In genomic region chr4:6716018-6716911, GRCh38 we compare ENCODE assay signal across 8 cellular contexts. TPM values are rescaled to one million over a fixed set of nuclear protein-coding genes. Genes with fewer than 3 reads are reported as not detected.
DNase-seq lines count a peak whose midpoint lies in the region; ATAC-seq, FAIRE-seq and TF ChIP-seq lines count a peak whose summit lies in the region.

Gene BLOC1S4 (plus strand): TSS chr4:6716174. CDS start chr4:6716210, 36 bp downstream.

- peak within 1 kb of the TSS; percentile 77 for H3K4me3 ChIP-seq in Jurkat, Clone E6-1 (ENCODE audit: low read length)
- peak within 1 kb of the TSS; percentile 70 to 88 (median 80) for H3K4me3 ChIP-seq in fibroblast of lung (replicated peaks in 1 of 4; ENCODE audit: control extremely low read depth in 1 of 4, insufficient read depth in 1 of 4, low read depth in 3 of 4, low read length in 4 of 4)

- peak; percentile 92 for DNase-seq in DMS53 treated with DMSO at 0.1 percent for 48 hours (lab: John Stamatoyannopoulos, UW; ENCODE audit: unreplicated experiment)
- peak; percentile 94 for DNase-seq in Jurkat, Clone E6-1 (ENCODE audit: low read depth, low spot score)
- peak; percentile 80 for DNase-seq in RCC 7860 (ENCODE audit: low spot score)
- DNase-seq in activated T-helper 1 cell treated with anti-CD3 and anti-CD28 coated beads, Interleukin-12 subunit alpha, Interleukin-12 subunit beta, Interleukin-2, Interleukin-4 antibody, amounts not matched to agents 30 ng/mL and 10 ng/mL and 1 ng/mL, durations not matched to agents 14 hours and 24 hours and 36 hours (ENCODE audit: low spot score), result peak; percentile 87
- peak; percentile 91 to 93 for DNase-seq in fibroblast of lung (ENCODE audit: low read depth in 2 of 2)
- peak; percentile 85 to 95 (median 90) for DNase-seq in naive thymus-derived CD8-positive, alpha-beta T cell
- DNase-seq in stimulated activated naive B cell treated with anti-CD40 and anti-IgM and Interleukin-4, amounts not matched to agents 10 μg/mL and 1 μg/mL and 100 μg/mL, for 72 hours, result peak; percentile 82

- H3K79me2 ChIP-seq in fibroblast of lung (ENCODE audit: control insufficient read depth, insufficient read depth, low read length), result peaks cover 17% of the 10 kb centered on the region

- POLR2A ChIA-PET in naive thymus-derived CD8-positive, alpha-beta T cell (lab: Charles Lee), result interaction anchor here (0.7 to 17.4 kb wide), 30 partner anchors 9 to 354 kb away, joined by 3 to 437 read pairs (median 10); partner anchors contain the start of genes GRPEL1, KIAA0232, MRFAP1 and S100P

- peak; percentile 42 for FAIRE-seq in RCC 7860 (lab: Jason Lieb, UNC)

- peak within 1 kb of the TSS; percentile 87 for H3K4me2 ChIP-seq in fibroblast of lung (ENCODE audit: extremely low read depth, insufficient read depth, low read length)

- no peaks in the 10 kb centered on the region for H3K9me3 ChIP-seq in fibroblast of lung (ENCODE audit: control insufficient read depth, insufficient read depth, low read depth, low read length)

- H3K36me3 ChIP-seq in fibroblast of lung (ENCODE audit: control insufficient read depth, insufficient read depth, low read length), result no peaks in the 10 kb centered on the region

- peak within 1 kb of the TSS; percentile 88 for H3K27ac Mint-ChIP-seq in activated T-helper 1 cell treated with anti-CD3 and anti-CD28 coated beads, Interleukin-12 subunit alpha, Interleukin-12 subunit beta, Interleukin-2, Interleukin-4 antibody, amounts not matched to agents 30 ng/mL and 10 ng/mL and 1 ng/mL, durations not matched to agents 14 hours and 24 hours and 36 hours
- H3K27ac Mint-ChIP-seq in naive thymus-derived CD8-positive, alpha-beta T cell, result peak within 1 kb of the TSS; percentile 92 to 99 (median 97)
- peak within 1 kb of the TSS; percentile 97 for H3K27ac Mint-ChIP-seq in stimulated activated naive B cell treated with anti-CD40 and anti-IgM and Interleukin-4, amounts not matched to agents 10 μg/mL and 1 μg/mL and 100 μg/mL, for 72 hours

- intact Hi-C loops in activated T-helper 1 cell treated with anti-CD3 and anti-CD28 coated beads, Interleukin-12 subunit alpha, Interleukin-12 subunit beta, Interleukin-2, Interleukin-4 antibody, amounts not matched to agents 30 ng/mL and 10 ng/mL and 1 ng/mL, durations not matched to agents 14 hours and 24 hours and 36 hours (cut with micrococcal nuclease), result loop anchor here (1.0 kb wide), 6 partner anchors 42 to 354 kb away; partner anchors contain the start of genes MRFAP1 and TBC1D14

- H3K27me3 Mint-ChIP-seq in activated T-helper 1 cell treated with anti-CD3 and anti-CD28 coated beads, Interleukin-12 subunit alpha, Interleukin-12 subunit beta, Interleukin-2, Interleukin-4 antibody, amounts not matched to agents 30 ng/mL and 10 ng/mL and 1 ng/mL, durations not matched to agents 14 hours and 24 hours and 36 hours (ENCODE audit: insufficient read depth), result peaks cover 8% of the 10 kb centered on the region
- peaks cover 0 to 2% (median 0%) of the 10 kb centered on the region in 5 donors for H3K27me3 Mint-ChIP-seq in naive thymus-derived CD8-positive, alpha-beta T cell
- no peaks in the 10 kb centered on the region for H3K27me3 Mint-ChIP-seq in stimulated activated naive B cell treated with anti-CD40 and anti-IgM and Interleukin-4, amounts not matched to agents 10 μg/mL and 1 μg/mL and 100 μg/mL, for 72 hours

- peak in 1 of 2 donors; percentile 5 for TF ChIP-seq CTCF in fibroblast of lung (conservative IDR thresholded peaks at IDR 0.05 in 1 of 2, IDR thresholded peaks at IDR 0.05 in 1 of 2; ENCODE audit: low read depth in 1 of 2, low read length in 2 of 2)

- H3K27me3 ChIP-seq in fibroblast of lung (ENCODE audit: control insufficient read depth, insufficient read depth, low read length), result no peaks in the 10 kb centered on the region

- H2AFZ ChIP-seq in fibroblast of lung (ENCODE audit: low read length), result peak within 1 kb of the TSS; percentile 93

- H3K9ac ChIP-seq in fibroblast of lung (ENCODE audit: insufficient read depth, low read length), result peak within 1 kb of the TSS; percentile 77

- peak; percentile 72 for ATAC-seq in GM21619 (IDR thresholded peaks at IDR 0.05; ENCODE audit: unreplicated experiment)
- peak; percentile 86 to 89 for ATAC-seq in naive thymus-derived CD8-positive, alpha-beta T cell
- ATAC-seq in stimulated activated naive B cell treated with anti-CD40 and anti-IgM and Interleukin-4, amounts not matched to agents 10 μg/mL and 1 μg/mL and 100 μg/mL, for 72 hours (replicated peaks), result peak; percentile 80 to 89

- H3K9me3 Mint-ChIP-seq in activated T-helper 1 cell treated with anti-CD3 and anti-CD28 coated beads, Interleukin-12 subunit alpha, Interleukin-12 subunit beta, Interleukin-2, Interleukin-4 antibody, amounts not matched to agents 30 ng/mL and 10 ng/mL and 1 ng/mL, durations not matched to agents 14 hours and 24 hours and 36 hours, result no peaks in the 10 kb centered on the region
- no peaks in the 10 kb centered on the region for H3K9me3 Mint-ChIP-seq in naive thymus-derived CD8-positive, alpha-beta T cell
- H3K9me3 Mint-ChIP-seq in stimulated activated naive B cell treated with anti-CD40 and anti-IgM and Interleukin-4, amounts not matched to agents 10 μg/mL and 1 μg/mL and 100 μg/mL, for 72 hours, result peaks cover under 1 to 1% of the 10 kb centered on the region in 2 donors

- H3K36me3 Mint-ChIP-seq in activated T-helper 1 cell treated with anti-CD3 and anti-CD28 coated beads, Interleukin-12 subunit alpha, Interleukin-12 subunit beta, Interleukin-2, Interleukin-4 antibody, amounts not matched to agents 30 ng/mL and 10 ng/mL and 1 ng/mL, durations not matched to agents 14 hours and 24 hours and 36 hours (ENCODE audit: low read depth), result peaks cover 14% of the 10 kb centered on the region
- peaks cover 0 to 10% (median 0%) of the 10 kb centered on the region in 3 donors for H3K36me3 Mint-ChIP-seq in naive thymus-derived CD8-positive, alpha-beta T cell
- peaks cover 7 to 10% of the 10 kb centered on the region in 2 donors for H3K36me3 Mint-ChIP-seq in stimulated activated naive B cell treated with anti-CD40 and anti-IgM and Interleukin-4, amounts not matched to agents 10 μg/mL and 1 μg/mL and 100 μg/mL, for 72 hours

- H3K4me1 ChIP-seq in fibroblast of lung (ENCODE audit: control insufficient read depth, extremely low read depth, insufficient read depth, low read length), result no peaks in the 10 kb centered on the region

- H3K27ac ChIP-seq in fibroblast of lung (ENCODE audit: insufficient read depth, low read length), result peak within 1 kb of the TSS; percentile 81

- H3K4me3 Mint-ChIP-seq in activated T-helper 1 cell treated with anti-CD3 and anti-CD28 coated beads, Interleukin-12 subunit alpha, Interleukin-12 subunit beta, Interleukin-2, Interleukin-4 antibody, amounts not matched to agents 30 ng/mL and 10 ng/mL and 1 ng/mL, durations not matched to agents 14 hours and 24 hours and 36 hours, result peak within 1 kb of the TSS; percentile 93
- peak within 1 kb of the TSS; percentile 84 to 98 (median 94) for H3K4me3 Mint-ChIP-seq in naive thymus-derived CD8-positive, alpha-beta T cell
- H3K4me3 Mint-ChIP-seq in stimulated activated naive B cell treated with anti-CD40 and anti-IgM and Interleukin-4, amounts not matched to agents 10 μg/mL and 1 μg/mL and 100 μg/mL, for 72 hours, result peak within 1 kb of the TSS; percentile 92 to 98

- no peaks in the 10 kb centered on the region for H4K20me1 ChIP-seq in fibroblast of lung (ENCODE audit: control insufficient read depth, extremely low read depth, insufficient read depth, low read length)

- H3K4me1 Mint-ChIP-seq in activated T-helper 1 cell treated with anti-CD3 and anti-CD28 coated beads, Interleukin-12 subunit alpha, Interleukin-12 subunit beta, Interleukin-2, Interleukin-4 antibody, amounts not matched to agents 30 ng/mL and 10 ng/mL and 1 ng/mL, durations not matched to agents 14 hours and 24 hours and 36 hours (ENCODE audit: low read depth), result peaks cover 27% of the 10 kb centered on the region
- peaks cover 15 to 45% (median 35%) of the 10 kb centered on the region in 4 donors for H3K4me1 Mint-ChIP-seq in naive thymus-derived CD8-positive, alpha-beta T cell
- peaks cover 13 to 35% of the 10 kb centered on the region in 2 donors for H3K4me1 Mint-ChIP-seq in stimulated activated naive B cell treated with anti-CD40 and anti-IgM and Interleukin-4, amounts not matched to agents 10 μg/mL and 1 μg/mL and 100 μg/mL, for 72 hours

RNA-seq across cellular contexts. Expression of gene BLOC1S4, which starts in this region (rescaled TPM):
- polyA plus RNA-seq in Jurkat, Clone E6-1 (2012; ENCODE audit: insufficient read depth, insufficient read length), result 10.1 TPM
- 21.5 and 23.6 TPM in 2 replicates for total RNA-seq in activated T-helper 1 cell treated with anti-CD3 and anti-CD28 coated beads, Interleukin-12 subunit alpha, Interleukin-12 subunit beta, Interleukin-2, Interleukin-4 antibody, amounts not matched to agents 30 ng/mL and 10 ng/mL and 1 ng/mL, durations not matched to agents 14 hours and 24 hours and 36 hours
- total RNA-seq in fibroblast of lung, result 10.8 and 12.2 TPM in 2 replicates
- 12.3 and 13.5 TPM in 2 replicates for polyA plus RNA-seq in fibroblast of lung
- 13.3 and 15.7 TPM in 2 replicates for polyA plus RNA-seq in fibroblast of lung (2012)
- 1.5 and 2.8 TPM in 2 replicates for polyA minus RNA-seq in fibroblast of lung (ENCODE audit: low replicate concordance)
- 10 to 100 TPM; 38.7 to 40.0 TPM for total RNA-seq in naive thymus-derived CD8-positive, alpha-beta T cell
- polyA plus RNA-seq in naive thymus-derived CD8-positive, alpha-beta T cell, result 10 to 100 TPM; 65.8 to 81.6 (median 75.4) TPM

Comparison
In these comparisons a context has a peak if more than half of its experiments do, and no peak if none do; other contexts are left out.
1. Peak in every context shown above with its lines: DNase-seq, ATAC-seq, H3K4me3 ChIP-seq and H3K27ac ChIP-seq.